Comparison of ENCODE assay signal across 1 cellular context in the genomic region with DNA sequence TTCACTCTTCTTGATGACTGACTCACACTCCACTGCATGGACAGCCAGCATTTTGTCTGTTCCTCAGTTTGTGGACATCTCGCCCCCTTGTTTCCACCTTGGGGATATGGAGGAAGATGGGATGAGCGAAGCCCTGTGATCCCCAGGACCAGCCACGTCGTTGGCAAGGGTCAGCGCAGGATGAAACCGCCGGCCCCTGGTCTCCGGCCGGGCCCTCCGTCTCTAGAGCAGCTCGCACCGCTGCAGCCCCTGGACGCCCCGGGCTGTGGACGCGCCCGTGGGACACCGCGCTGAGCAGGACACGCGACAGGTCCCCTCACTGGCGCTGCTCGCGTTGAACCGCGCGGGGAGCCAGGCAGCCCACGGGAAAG.
TF ChIP-seq lines count a peak whose summit lies in the region.

No MANE protein-coding gene starts in this region.

TF ChIP-seq in GM23338, 12 proteins besides CTCF, POLR2A, EP300 and RAD21 (continued from another document):
- TF ChIP-seq, protein P1, sequence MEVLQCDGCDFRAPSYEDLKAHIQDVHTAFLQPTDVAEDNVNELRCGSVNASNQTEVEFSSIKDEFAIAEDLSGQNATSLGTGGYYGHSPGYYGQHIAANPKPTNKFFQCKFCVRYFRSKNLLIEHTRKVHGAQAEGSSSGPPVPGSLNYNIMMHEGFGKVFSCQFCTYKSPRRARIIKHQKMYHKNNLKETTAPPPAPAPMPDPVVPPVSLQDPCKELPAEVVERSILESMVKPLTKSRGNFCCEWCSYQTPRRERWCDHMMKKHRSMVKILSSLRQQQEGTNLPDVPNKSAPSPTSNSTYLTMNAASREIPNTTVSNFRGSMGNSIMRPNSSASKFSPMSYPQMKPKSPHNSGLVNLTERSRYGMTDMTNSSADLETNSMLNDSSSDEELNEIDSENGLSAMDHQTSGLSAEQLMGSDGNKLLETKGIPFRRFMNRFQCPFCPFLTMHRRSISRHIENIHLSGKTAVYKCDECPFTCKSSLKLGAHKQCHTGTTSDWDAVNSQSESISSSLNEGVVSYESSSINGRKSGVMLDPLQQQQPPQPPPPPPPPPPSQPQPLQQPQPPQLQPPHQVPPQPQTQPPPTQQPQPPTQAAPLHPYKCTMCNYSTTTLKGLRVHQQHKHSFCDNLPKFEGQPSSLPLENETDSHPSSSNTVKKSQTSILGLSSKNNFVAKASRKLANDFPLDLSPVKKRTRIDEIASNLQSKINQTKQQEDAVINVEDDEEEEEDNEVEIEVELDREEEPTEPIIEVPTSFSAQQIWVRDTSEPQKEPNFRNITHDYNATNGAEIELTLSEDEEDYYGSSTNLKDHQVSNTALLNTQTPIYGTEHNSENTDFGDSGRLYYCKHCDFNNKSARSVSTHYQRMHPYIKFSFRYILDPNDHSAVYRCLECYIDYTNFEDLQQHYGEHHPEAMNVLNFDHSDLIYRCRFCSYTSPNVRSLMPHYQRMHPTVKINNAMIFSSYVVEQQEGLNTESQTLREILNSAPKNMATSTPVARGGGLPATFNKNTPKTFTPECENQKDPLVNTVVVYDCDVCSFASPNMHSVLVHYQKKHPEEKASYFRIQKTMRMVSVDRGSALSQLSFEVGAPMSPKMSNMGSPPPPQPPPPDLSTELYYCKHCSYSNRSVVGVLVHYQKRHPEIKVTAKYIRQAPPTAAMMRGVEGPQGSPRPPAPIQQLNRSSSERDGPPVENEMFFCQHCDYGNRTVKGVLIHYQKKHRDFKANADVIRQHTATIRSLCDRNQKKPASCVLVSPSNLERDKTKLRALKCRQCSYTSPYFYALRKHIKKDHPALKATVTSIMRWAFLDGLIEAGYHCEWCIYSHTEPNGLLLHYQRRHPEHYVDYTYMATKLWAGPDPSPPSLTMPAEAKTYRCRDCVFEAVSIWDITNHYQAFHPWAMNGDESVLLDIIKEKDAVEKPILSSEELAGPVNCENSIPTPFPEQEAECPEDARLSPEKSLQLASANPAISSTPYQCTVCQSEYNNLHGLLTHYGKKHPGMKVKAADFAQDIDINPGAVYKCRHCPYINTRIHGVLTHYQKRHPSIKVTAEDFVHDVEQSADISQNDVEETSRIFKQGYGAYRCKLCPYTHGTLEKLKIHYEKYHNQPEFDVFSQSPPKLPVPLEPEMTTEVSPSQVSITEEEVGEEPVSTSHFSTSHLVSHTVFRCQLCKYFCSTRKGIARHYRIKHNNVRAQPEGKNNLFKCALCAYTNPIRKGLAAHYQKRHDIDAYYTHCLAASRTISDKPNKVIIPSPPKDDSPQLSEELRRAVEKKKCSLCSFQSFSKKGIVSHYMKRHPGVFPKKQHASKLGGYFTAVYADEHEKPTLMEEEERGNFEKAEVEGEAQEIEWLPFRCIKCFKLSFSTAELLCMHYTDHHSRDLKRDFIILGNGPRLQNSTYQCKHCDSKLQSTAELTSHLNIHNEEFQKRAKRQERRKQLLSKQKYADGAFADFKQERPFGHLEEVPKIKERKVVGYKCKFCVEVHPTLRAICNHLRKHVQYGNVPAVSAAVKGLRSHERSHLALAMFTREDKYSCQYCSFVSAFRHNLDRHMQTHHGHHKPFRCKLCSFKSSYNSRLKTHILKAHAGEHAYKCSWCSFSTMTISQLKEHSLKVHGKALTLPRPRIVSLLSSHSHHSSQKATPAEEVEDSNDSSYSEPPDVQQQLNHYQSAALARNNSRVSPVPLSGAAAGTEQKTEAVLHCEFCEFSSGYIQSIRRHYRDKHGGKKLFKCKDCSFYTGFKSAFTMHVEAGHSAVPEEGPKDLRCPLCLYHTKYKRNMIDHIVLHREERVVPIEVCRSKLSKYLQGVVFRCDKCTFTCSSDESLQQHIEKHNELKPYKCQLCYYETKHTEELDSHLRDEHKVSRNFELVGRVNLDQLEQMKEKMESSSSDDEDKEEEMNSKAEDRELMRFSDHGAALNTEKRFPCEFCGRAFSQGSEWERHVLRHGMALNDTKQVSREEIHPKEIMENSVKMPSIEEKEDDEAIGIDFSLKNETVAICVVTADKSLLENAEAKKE (CRISPR knock-in tag; IDR thresholded peaks at IDR 0.05) = no peak
- no peak for TF ChIP-seq POLR2AphosphoS5 (IDR thresholded peaks at IDR 0.05; ENCODE audit: low read depth)
- TF ChIP-seq STAT1 (IDR thresholded peaks at IDR 0.05; ENCODE audit: unreplicated experiment) = no peak
- no peak for TF ChIP-seq ETS1 (IDR thresholded peaks at IDR 0.05)
- TF ChIP-seq JUNB (IDR thresholded peaks at IDR 0.05; ENCODE audit: unreplicated experiment) = no peak
